20 cellular contexts compared by ENCODE assay signal in genomic region chr9:129902735-129903134, GRCh38.
A peak's percentile ranks its signal among the peaks of the same experiment; 100 is the strongest.
DNase-seq lines count a peak whose midpoint lies in the region; ATAC-seq and TF ChIP-seq lines count a peak whose summit lies in the region.
"Had no signal": no experiment of that assay in that cellular context is flagged by ENCODE, and none has a peak within 500 bp of the region (broad histone marks: within the 10 kb centered on the region; RNA-seq: fewer than 3 reads in every experiment).

No MANE protein-coding gene starts in this region.

- 45 to 64% methylated on average over 5 to 8 of the region's 8 CpGs for WGBS in gastroesophageal sphincter (ENCODE audit: low coverage in 1 of 2), 2 donors

- H3K27me3 ChIP-seq in gastroesophageal sphincter = no peaks in the 10 kb centered on the region
- H3K27me3 ChIP-seq: esophagus muscularis mucosa had no signal

- H3K27ac Mint-ChIP-seq in stimulated activated naive CD8-positive, alpha-beta T cell treated with anti-CD3 and anti-CD28 coated beads, Interleukin-15, Interleukin-2, amounts not matched to agents 100 ng/mL and 50 ng/mL, for 24 hours = peak overlapping the region; percentile 84
- peak overlapping the region; percentile 100 for H3K27ac Mint-ChIP-seq in T-helper 17 cell

- H3K36me3 Mint-ChIP-seq in stimulated activated naive CD8-positive, alpha-beta T cell treated with anti-CD3 and anti-CD28 coated beads, Interleukin-15, Interleukin-2, amounts not matched to agents 100 ng/mL and 50 ng/mL, for 24 hours (ENCODE audit: low read depth) = peaks cover 90% of the 10 kb centered on the region
- peaks cover 12% of the 10 kb centered on the region for H3K36me3 Mint-ChIP-seq in T-helper 17 cell (ENCODE audit: low read depth)

- H3K9me3 ChIP-seq in T-helper 17 cell (ENCODE audit: control insufficient read depth, low read length, poor library complexity, severe bottlenecking) (no peaks in the 10 kb centered on the region), gastroesophageal sphincter (no peaks in the 10 kb centered on the region)
- H3K9me3 ChIP-seq: esophagus muscularis mucosa, thoracic aorta had no signal

- H3K27ac ChIP-seq in gastroesophageal sphincter = peak overlapping the region in 3 of 4 donors; percentile 22 to 48 (median 40)
- H3K27ac ChIP-seq: thoracic aorta had no signal

- no peak overlapping the region for H3K4me3 ChIP-seq in gastroesophageal sphincter
- H3K4me3 ChIP-seq: esophagus muscularis mucosa, thoracic aorta had no signal

- no peak overlapping the region for H3K4me3 Mint-ChIP-seq in stimulated activated naive CD8-positive, alpha-beta T cell treated with anti-CD3 and anti-CD28 coated beads, Interleukin-15, Interleukin-2, amounts not matched to agents 100 ng/mL and 50 ng/mL, for 24 hours
- no peak overlapping the region for H3K4me3 Mint-ChIP-seq in T-helper 17 cell
- H3K4me3 Mint-ChIP-seq: central memory CD8-positive, alpha-beta T cell had no signal

- peaks cover 4 to 99% of the 10 kb centered on the region in 2 donors for H3K36me3 ChIP-seq in gastroesophageal sphincter

- no peak for DNase-seq in stimulated activated naive CD8-positive, alpha-beta T cell treated with anti-CD3 and anti-CD28 coated beads, Interleukin-15, Interleukin-2, amounts not matched to agents 100 U/mL and 50 U/mL, for 24 hours
- no peak for DNase-seq in T-helper 17 cell
- no peak for DNase-seq in NCI-H187 treated with DMSO at 0.1 percent for 48 hours (lab: John Stamatoyannopoulos, UW)
- DNase-seq in glomerular visceral epithelial cell (ENCODE audit: extremely low spot score) = no peak
- DNase-seq: activated CD8-positive, alpha-beta memory T cell treated with anti-CD3 and anti-CD28 coated beads for 24 hours; anterior cingulate cortex; effector CD4-positive, alpha-beta T cell; left colon; NCI-H1105 treated with DMSO at 0.1 percent for 48 hours; NCI-H524 treated with DMSO at 0.1 percent for 48 hours; retina had no signal

- TF ChIP-seq POLR2A in gastroesophageal sphincter (IDR thresholded peaks at IDR 0.05) = no peak

- no peaks in the 10 kb centered on the region for H3K9me3 Mint-ChIP-seq in stimulated activated naive CD8-positive, alpha-beta T cell treated with anti-CD3 and anti-CD28 coated beads, Interleukin-15, Interleukin-2, amounts not matched to agents 100 ng/mL and 50 ng/mL, for 24 hours
- H3K9me3 Mint-ChIP-seq: activated T-helper 2 cell treated with anti-CD3 and anti-CD28 coated beads, Interferon-gamma antibody, Interleukin-2, Interleukin-4, amounts not matched to agents 10 μg/mL and 5 μg/mL and 100 μg/mL, durations not matched to agents 14 hours and 24 hours and 36 hours; central memory CD8-positive, alpha-beta T cell had no signal

- no peak for ATAC-seq in stimulated activated naive CD8-positive, alpha-beta T cell treated with anti-CD3 and anti-CD28 coated beads, Interleukin-15, Interleukin-2, amounts not matched to agents 100 U/mL and 50 U/mL, for 24 hours
- no peak for ATAC-seq in T-helper 17 cell
- no peak for ATAC-seq in gastroesophageal sphincter
- ATAC-seq in GM18498 (IDR thresholded peaks at IDR 0.05; ENCODE audit: unreplicated experiment) = no peak
- ATAC-seq in HG03520 (IDR thresholded peaks at IDR 0.05; ENCODE audit: unreplicated experiment) = no peak
- ATAC-seq: left colon, Right ventricle myocardium inferior had no signal

- H3K27me3 Mint-ChIP-seq in stimulated activated naive CD8-positive, alpha-beta T cell treated with anti-CD3 and anti-CD28 coated beads, Interleukin-15, Interleukin-2, amounts not matched to agents 100 ng/mL and 50 ng/mL, for 24 hours = no peaks in the 10 kb centered on the region
- no peaks in the 10 kb centered on the region for H3K27me3 Mint-ChIP-seq in T-helper 17 cell
- H3K27me3 Mint-ChIP-seq: central memory CD8-positive, alpha-beta T cell had no signal

- peaks cover 0 to 19% (median 0%) of the 10 kb centered on the region in 3 donors for H3K4me1 ChIP-seq in gastroesophageal sphincter

- TF ChIP-seq CTCF in gastroesophageal sphincter (IDR thresholded peaks at IDR 0.05) = no peak

- peaks cover 51% of the 10 kb centered on the region for H3K4me1 Mint-ChIP-seq in stimulated activated naive CD8-positive, alpha-beta T cell treated with anti-CD3 and anti-CD28 coated beads, Interleukin-15, Interleukin-2, amounts not matched to agents 100 ng/mL and 50 ng/mL, for 24 hours (ENCODE audit: low read depth)
- peaks cover 27% of the 10 kb centered on the region for H3K4me1 Mint-ChIP-seq in T-helper 17 cell

- TF ChIP-seq EP300 in gastroesophageal sphincter (IDR thresholded peaks at IDR 0.05) = no peak
